In genomic region chr6:161265975-161266374, GRCh38 we compare ENCODE assay signal across 25 cellular contexts. TPM values are rescaled to one million over a fixed set of nuclear protein-coding genes. Genes with fewer than 3 reads are reported as not detected.
DNase-seq lines count a peak whose midpoint lies in the region; ATAC-seq and TF ChIP-seq lines count a peak whose summit lies in the region.
"Had no signal": no experiment of that assay in that cellular context is flagged by ENCODE, and none has a peak within 500 bp of the region (broad histone marks: within the 10 kb centered on the region; RNA-seq: fewer than 3 reads in every experiment).

No MANE protein-coding gene starts in this region.

- DNase-seq in A172 (ENCODE audit: low spot score) (peak; percentile 24), dorsolateral prefrontal cortex (no peak), NCI-H1417 (lab: John Stamatoyannopoulos, UW) (no peak), H4 (ENCODE audit: low spot score) (no peak), brain microvascular endothelial cell (no peak)
- no peak for DNase-seq in activated effector memory CD4-positive, alpha-beta T cell treated with anti-CD3 and anti-CD28 coated beads, Interleukin-2, amount 50 U/mL, for 16 hours
- DNase-seq: 8988T; activated B cell treated with CpG ODN at 0.5 μM for 24 hours; activated CD8-positive, alpha-beta T cell treated with anti-CD3 and anti-CD28 coated beads, Interleukin-2, amount 10 ng/mL, durations not matched to agents 7 days and 5 days; activated T-cell treated with anti-CD3 and anti-CD28 coated beads, Interleukin-2, amount 50 U/mL, for 48 hours; body of pancreas; C1 segment of cervical spinal cord; colonic mucosa; DMS 273 treated with DMSO at 0.1 percent for 48 hours; HCEC 1CT; left colon; NCI-H1694 treated with DMSO at 0.1 percent for 48 hours; NCI-H345; retina; Right ventricle myocardium superior; tibial artery had no signal

- peak overlapping the region in 1 of 59 donors; percentile 11 for H3K4me3 ChIP-seq in dorsolateral prefrontal cortex
- H3K4me3 ChIP-seq in brain microvascular endothelial cell (ENCODE audit: low read depth, low read length) = no peak overlapping the region
- H3K4me3 ChIP-seq: body of pancreas, colonic mucosa, tibial artery had no signal

- in situ Hi-C loops in brain microvascular endothelial cell (cut with HindIII; ENCODE audit: low pct_ligation_motif_present, low sequenced_read_pairs) = no loop called here

- ATAC-seq in GM21529 (IDR thresholded peaks at IDR 0.05; ENCODE audit: unreplicated experiment) (peak; percentile 62), HG03520 (IDR thresholded peaks at IDR 0.05; ENCODE audit: unreplicated experiment) (peak; percentile 39)
- ATAC-seq: activated CD8-positive, alpha-beta T cell treated with anti-CD3 and anti-CD28 coated beads, Interleukin-2, amount 10 ng/mL, durations not matched to agents 7 days and 5 days; activated naive CD4-positive, alpha-beta T cell treated with anti-CD3 and anti-CD28 coated beads, Interleukin-2, amount 50 U/mL, for 72 hours; body of pancreas; left colon had no signal

- H3K27me3 ChIP-seq in dorsolateral prefrontal cortex (no peaks in the 10 kb centered on the region), brain microvascular endothelial cell (replicated peaks) (no peaks in the 10 kb centered on the region)
- H3K27me3 ChIP-seq: body of pancreas, colonic mucosa, neutrophil, tibial artery had no signal

- H3K36me3 ChIP-seq in brain microvascular endothelial cell (replicated peaks) = no peaks in the 10 kb centered on the region
- H3K36me3 ChIP-seq: colonic mucosa, neutrophil had no signal

- intact Hi-C loops in dorsolateral prefrontal cortex (cut with DNase I) = no loop called here

- H3K27ac ChIP-seq in dorsolateral prefrontal cortex = peak overlapping the region in 54 of 59 donors; percentile 6 to 90 (median 68)
- no peak overlapping the region for H3K27ac ChIP-seq in brain microvascular endothelial cell
- H3K27ac ChIP-seq: body of pancreas, colonic mucosa, neutrophil, tibial artery had no signal

- no peak for TF ChIP-seq CTCF in dorsolateral prefrontal cortex (IDR thresholded peaks at IDR 0.05 in 54 of 56, conservative IDR thresholded peaks at IDR 0.05 in 2 of 56; ENCODE audit: low read depth in 1 of 56, partially characterized antibody in 56 of 56)
- no peak for TF ChIP-seq CTCF in brain microvascular endothelial cell (IDR thresholded peaks at IDR 0.05; ENCODE audit: low read depth, low read length, missing control alignments)

RNA-seq across cellular contexts. Expression of gene AGPAT4, which starts 7.9 kb away (rescaled TPM):
- total RNA-seq in A172 (2014; rRNA removed; shearing (Covaris generic)) = 4.2 and 4.4 TPM in 2 replicates
- 100 to 1,000 TPM in 5 of 120 experiments, 10 to 100 TPM in 115; 34.6 to 138 (median 62.5) TPM for total RNA-seq in dorsolateral prefrontal cortex
- total RNA-seq in H4 (2014; rRNA removed; shearing (Covaris generic)) = 3.4 and 3.9 TPM in 2 replicates
